ENCODE assay signal across 1 cellular context in the genomic region with DNA sequence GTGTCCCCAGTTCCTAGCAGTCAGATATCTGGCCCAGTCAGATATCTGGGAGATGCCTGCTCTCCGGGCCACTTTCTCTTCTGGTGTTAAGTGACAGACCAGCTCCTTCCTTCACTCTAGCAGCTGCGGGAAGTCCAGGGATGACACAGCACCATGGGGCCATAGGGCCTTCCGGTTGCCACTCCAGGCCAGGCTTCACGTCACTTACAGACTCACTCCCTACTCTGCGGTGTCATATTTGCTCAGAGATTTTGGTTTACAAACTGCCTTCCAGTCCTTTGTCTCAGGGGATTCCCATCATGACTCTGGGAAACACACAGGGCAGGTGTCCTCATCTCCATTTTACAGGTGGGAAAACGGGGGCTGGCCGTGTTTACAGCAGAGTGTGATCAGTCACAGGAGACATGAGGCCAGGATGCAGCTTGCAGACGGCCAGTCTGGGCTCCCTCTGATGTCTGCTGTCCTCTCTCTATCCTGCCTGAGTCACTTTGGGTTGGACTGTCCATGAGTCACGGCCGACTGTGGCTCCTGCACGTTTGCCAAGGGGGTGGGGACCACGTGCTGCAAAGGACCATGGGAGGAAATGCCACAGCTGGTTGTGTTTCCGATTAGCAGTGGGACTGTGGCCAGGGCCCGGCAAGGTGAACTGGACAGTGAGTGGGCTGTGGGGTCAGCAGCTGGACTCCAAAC.
A peak's percentile ranks its signal among the peaks of the same experiment; 100 is the strongest.
TF ChIP-seq lines count a peak whose summit lies in the region.

No MANE protein-coding gene starts in this region.

TF ChIP-seq in K562, 482 proteins besides CTCF, POLR2A, EP300 and RAD21 (continued from another document and continues in another):
- TF ChIP-seq, protein P1, sequence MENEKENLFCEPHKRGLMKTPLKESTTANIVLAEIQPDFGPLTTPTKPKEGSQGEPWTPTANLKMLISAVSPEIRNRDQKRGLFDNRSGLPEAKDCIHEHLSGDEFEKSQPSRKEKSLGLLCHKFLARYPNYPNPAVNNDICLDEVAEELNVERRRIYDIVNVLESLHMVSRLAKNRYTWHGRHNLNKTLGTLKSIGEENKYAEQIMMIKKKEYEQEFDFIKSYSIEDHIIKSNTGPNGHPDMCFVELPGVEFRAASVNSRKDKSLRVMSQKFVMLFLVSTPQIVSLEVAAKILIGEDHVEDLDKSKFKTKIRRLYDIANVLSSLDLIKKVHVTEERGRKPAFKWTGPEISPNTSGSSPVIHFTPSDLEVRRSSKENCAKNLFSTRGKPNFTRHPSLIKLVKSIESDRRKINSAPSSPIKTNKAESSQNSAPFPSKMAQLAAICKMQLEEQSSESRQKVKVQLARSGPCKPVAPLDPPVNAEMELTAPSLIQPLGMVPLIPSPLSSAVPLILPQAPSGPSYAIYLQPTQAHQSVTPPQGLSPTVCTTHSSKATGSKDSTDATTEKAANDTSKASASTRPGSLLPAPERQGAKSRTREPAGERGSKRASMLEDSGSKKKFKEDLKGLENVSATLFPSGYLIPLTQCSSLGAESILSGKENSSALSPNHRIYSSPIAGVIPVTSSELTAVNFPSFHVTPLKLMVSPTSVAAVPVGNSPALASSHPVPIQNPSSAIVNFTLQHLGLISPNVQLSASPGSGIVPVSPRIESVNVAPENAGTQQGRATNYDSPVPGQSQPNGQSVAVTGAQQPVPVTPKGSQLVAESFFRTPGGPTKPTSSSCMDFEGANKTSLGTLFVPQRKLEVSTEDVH (IDR thresholded peaks at IDR 0.05; ENCODE audit: low read depth, partially characterized antibody): no peak
- TF ChIP-seq ZNF263 (CRISPR knock-in tag; IDR thresholded peaks at IDR 0.05; ENCODE audit: borderline replicate concordance) (no peak), ZNF174 (CRISPR knock-in tag; IDR thresholded peaks at IDR 0.05) (no peak), YY1 (IDR thresholded peaks at IDR 0.05; ENCODE audit: borderline replicate concordance in 1 of 3, control insufficient read depth in 1 of 3, extremely low read depth in 1 of 3, insufficient read depth in 3 of 3, insufficient read length in 1 of 3, insufficient replicate concordance in 2 of 3, low read depth in 1 of 3, low read length in 2 of 3) (peak in 1 of 3 experiments; percentile 4), TAL1 (IDR thresholded peaks at IDR 0.05) (peak; percentile 47), RUNX1 (IDR thresholded peaks at IDR 0.05; ENCODE audit: low read depth) (no peak), DPF2 (IDR thresholded peaks at IDR 0.05) (peak; percentile 84), RBFOX2 (IDR thresholded peaks at IDR 0.05; ENCODE audit: low read depth, low read length) (peak; percentile 69), CBFA2T2 (conservative IDR thresholded peaks at IDR 0.05) (peak; percentile 57; the same call in 1 of the 2 replicates), SMARCA4 (IDR thresholded peaks at IDR 0.05) (peak; percentile 75; the same call in 1 of the 2 replicates), KDM1A (IDR thresholded peaks at IDR 0.05) (peak; percentile 25 to 41; a peak in 2 of 4 replicates), EZH2 (IDR thresholded peaks at IDR 0.05; ENCODE audit: borderline replicate concordance, low read depth, low read length) (no peak), ERF (CRISPR knock-in tag; IDR thresholded peaks at IDR 0.05) (0 out of 2 replicates have a peak, but pooled peaks have one; percentile 26), MTA3 (IDR thresholded peaks at IDR 0.05; ENCODE audit: borderline replicate concordance) (peak; percentile 17; the same call in 1 of the 2 replicates), ZNF766 (CRISPR knock-in tag; conservative IDR thresholded peaks at IDR 0.05) (peak; percentile 45; the same call in 1 of the 2 replicates), KDM5B (IDR thresholded peaks at IDR 0.05; ENCODE audit: insufficient replicate concordance, low read depth, low read length) (peak; percentile 75), SMC3 (conservative IDR thresholded peaks at IDR 0.05; ENCODE audit: insufficient read depth, low read depth, low read length) (no peak), GABPA (tag; conservative IDR thresholded peaks at IDR 0.05; ENCODE audit: low read depth) (peak; percentile 86), RFX7 (CRISPR knock-in tag; IDR thresholded peaks at IDR 0.05) (no peak), GTF2A2 (tag; IDR thresholded peaks at IDR 0.05) (no peak), MAZ (CRISPR knock-in tag; conservative IDR thresholded peaks at IDR 0.05 in 1 of 2, IDR thresholded peaks at IDR 0.05 in 1 of 2) (0 out of 4 replicates have a peak, but pooled peaks of 1 of the 2 experiments have one; percentile 15), EHMT2 (IDR thresholded peaks at IDR 0.05) (no peak), KLF16 (IDR thresholded peaks at IDR 0.05) (no peak), JUND (IDR thresholded peaks at IDR 0.05; ENCODE audit: borderline replicate concordance, low read depth, low read length) (peak; percentile 91), JUND (tag; IDR thresholded peaks at IDR 0.05; ENCODE audit: borderline replicate concordance, low read depth, low read length) (peak; percentile 90; the same call in 2 of the 3 replicates), PYGO2 (tag; IDR thresholded peaks at IDR 0.05) (no peak), HMGN3 (IDR thresholded peaks at IDR 0.05; ENCODE audit: borderline replicate concordance, extremely low read depth, insufficient read length, low read depth, low read length) (no peak), SRSF1 (IDR thresholded peaks at IDR 0.05; ENCODE audit: low read depth, low read length) (no peak), TRIM24 (IDR thresholded peaks at IDR 0.05) (peak; percentile 26 to 42; a peak in 2 of 4 replicates), SAP30 (IDR thresholded peaks at IDR 0.05; ENCODE audit: borderline replicate concordance, insufficient read depth, low read depth, low read length, poor library complexity, severe bottlenecking) (peak; percentile 36), SAFB (IDR thresholded peaks at IDR 0.05; ENCODE audit: borderline replicate concordance, low read depth, low read length) (no peak), TAF1 (IDR thresholded peaks at IDR 0.05; ENCODE audit: control insufficient read depth, extremely low read depth, insufficient read depth, low read length, severe bottlenecking) (peak; percentile 34), SOX6 (IDR thresholded peaks at IDR 0.05) (peak; percentile 25; the same call in 1 of the 2 replicates), GABPB1 (CRISPR knock-in tag; IDR thresholded peaks at IDR 0.05) (peak; percentile 85), TBL1XR1 (IDR thresholded peaks at IDR 0.05; ENCODE audit: low read length in 2 of 2) (0 out of 4 replicates have a peak, but pooled peaks of 1 of the 2 experiments have one; percentile 27), RBM39 (optimal IDR thresholded peaks at IDR 0.05; ENCODE audit: low read depth, low read length) (no peak)
- TF ChIP-seq, protein P2, sequence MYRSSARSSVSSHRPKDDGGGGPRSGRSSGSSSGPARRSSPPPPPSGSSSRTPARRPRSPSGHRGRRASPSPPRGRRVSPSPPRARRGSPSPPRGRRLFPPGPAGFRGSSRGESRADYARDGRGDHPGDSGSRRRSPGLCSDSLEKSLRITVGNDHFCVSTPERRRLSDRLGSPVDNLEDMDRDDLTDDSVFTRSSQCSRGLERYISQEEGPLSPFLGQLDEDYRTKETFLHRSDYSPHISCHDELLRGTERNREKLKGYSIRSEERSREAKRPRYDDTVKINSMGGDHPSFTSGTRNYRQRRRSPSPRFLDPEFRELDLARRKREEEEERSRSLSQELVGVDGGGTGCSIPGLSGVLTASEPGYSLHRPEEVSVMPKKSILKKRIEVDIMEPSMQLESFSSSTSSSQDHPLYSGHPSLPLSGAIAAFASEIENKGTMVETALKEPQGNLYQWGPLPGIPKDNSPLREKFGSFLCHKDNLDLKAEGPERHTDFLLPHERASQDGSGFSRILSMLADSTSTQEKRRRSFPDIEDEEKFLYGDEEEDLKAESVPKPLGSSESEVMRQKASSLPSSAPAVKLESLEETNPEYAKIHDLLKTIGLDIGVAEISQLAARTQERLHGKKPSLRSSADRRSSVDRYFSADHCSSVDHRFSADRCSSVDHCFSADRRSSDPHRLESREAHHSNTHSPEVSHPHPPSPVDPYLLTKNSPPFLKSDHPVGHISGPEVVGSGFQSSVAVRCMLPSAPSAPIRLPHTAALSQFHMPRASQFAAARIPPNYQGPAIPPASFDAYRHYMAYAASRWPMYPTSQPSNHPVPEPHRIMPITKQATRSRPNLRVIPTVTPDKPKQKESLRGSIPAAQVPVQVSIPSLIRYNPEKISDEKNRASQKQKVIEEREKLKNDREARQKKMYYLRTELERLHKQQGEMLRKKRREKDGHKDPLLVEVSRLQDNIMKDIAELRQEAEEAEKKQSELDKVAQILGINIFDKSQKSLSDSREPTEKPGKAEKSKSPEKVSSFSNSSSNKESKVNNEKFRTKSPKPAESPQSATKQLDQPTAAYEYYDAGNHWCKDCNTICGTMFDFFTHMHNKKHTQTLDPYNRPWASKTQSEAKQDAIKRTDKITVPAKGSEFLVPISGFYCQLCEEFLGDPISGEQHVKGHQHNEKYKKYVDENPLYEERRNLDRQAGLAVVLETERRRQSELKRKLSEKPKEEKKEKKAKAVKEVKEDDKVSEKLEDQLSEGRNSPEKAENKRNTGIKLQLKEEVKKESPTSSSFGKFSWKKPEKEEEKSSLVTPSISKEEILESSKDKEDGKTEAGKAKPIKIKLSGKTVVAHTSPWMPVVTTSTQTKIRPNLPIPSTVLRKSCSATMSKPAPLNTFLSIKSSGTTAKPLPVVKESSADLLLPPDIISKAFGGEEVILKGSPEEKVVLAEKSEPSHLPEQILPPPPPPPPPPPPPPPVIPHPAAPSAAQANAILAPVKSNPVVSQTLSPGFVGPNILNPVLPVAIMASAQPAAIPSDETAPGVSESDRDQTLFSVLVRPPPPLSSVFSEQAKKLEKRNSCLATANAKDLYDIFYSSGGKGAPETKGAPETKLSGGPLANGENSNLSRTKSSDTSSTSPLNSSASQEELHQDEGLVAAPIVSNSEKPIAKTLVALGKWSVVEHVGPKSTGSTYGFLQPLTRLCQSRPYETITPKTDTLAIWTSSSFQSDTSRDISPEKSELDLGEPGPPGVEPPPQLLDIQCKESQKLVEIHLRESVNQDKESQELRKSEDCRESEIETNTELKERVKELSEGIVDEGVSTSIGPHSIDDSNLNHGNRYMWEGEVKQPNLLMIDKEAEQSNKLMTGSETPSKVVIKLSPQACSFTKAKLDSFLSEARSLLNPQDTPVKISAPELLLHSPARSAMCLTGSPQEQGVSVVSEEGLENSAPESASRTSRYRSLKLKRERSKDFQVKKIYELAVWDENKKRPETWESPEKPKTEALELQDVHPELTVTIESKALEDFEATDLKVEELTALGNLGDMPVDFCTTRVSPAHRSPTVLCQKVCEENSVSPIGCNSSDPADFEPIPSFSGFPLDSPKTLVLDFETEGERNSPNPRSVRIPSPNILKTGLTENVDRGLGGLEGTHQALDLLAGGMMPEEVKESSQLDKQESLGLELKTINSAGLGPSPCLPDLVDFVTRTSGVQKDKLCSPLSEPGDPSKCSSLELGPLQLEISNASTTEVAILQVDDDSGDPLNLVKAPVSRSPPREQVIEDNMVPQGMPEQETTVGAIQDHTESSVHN (IDR thresholded peaks at IDR 0.05; ENCODE audit: borderline replicate concordance in 1 of 2, low read depth in 1 of 2): peak in 1 of 2 experiments; percentile 81; a peak in 2 of 4 replicates
- TF ChIP-seq, protein P3, sequence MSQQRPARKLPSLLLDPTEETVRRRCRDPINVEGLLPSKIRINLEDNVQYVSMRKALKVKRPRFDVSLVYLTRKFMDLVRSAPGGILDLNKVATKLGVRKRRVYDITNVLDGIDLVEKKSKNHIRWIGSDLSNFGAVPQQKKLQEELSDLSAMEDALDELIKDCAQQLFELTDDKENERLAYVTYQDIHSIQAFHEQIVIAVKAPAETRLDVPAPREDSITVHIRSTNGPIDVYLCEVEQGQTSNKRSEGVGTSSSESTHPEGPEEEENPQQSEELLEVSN (IDR thresholded peaks at IDR 0.05; ENCODE audit: borderline replicate concordance in 1 of 2, extremely low read depth in 1 of 2, insufficient read depth in 1 of 2, insufficient read length in 1 of 2, low read depth in 1 of 2, low read length in 1 of 2, poor library complexity in 1 of 2, severe bottlenecking in 1 of 2): peak in 1 of 2 experiments; percentile 33
- TF ChIP-seq, protein P4, sequence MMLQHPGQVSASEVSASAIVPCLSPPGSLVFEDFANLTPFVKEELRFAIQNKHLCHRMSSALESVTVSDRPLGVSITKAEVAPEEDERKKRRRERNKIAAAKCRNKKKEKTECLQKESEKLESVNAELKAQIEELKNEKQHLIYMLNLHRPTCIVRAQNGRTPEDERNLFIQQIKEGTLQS (IDR thresholded peaks at IDR 0.05): peak; percentile 84
- TF ChIP-seq, protein P4 (CRISPR knock-in tag; conservative IDR thresholded peaks at IDR 0.05): peak; percentile 46; the same call in 1 of the 2 replicates
- TF ChIP-seq, protein P5, sequence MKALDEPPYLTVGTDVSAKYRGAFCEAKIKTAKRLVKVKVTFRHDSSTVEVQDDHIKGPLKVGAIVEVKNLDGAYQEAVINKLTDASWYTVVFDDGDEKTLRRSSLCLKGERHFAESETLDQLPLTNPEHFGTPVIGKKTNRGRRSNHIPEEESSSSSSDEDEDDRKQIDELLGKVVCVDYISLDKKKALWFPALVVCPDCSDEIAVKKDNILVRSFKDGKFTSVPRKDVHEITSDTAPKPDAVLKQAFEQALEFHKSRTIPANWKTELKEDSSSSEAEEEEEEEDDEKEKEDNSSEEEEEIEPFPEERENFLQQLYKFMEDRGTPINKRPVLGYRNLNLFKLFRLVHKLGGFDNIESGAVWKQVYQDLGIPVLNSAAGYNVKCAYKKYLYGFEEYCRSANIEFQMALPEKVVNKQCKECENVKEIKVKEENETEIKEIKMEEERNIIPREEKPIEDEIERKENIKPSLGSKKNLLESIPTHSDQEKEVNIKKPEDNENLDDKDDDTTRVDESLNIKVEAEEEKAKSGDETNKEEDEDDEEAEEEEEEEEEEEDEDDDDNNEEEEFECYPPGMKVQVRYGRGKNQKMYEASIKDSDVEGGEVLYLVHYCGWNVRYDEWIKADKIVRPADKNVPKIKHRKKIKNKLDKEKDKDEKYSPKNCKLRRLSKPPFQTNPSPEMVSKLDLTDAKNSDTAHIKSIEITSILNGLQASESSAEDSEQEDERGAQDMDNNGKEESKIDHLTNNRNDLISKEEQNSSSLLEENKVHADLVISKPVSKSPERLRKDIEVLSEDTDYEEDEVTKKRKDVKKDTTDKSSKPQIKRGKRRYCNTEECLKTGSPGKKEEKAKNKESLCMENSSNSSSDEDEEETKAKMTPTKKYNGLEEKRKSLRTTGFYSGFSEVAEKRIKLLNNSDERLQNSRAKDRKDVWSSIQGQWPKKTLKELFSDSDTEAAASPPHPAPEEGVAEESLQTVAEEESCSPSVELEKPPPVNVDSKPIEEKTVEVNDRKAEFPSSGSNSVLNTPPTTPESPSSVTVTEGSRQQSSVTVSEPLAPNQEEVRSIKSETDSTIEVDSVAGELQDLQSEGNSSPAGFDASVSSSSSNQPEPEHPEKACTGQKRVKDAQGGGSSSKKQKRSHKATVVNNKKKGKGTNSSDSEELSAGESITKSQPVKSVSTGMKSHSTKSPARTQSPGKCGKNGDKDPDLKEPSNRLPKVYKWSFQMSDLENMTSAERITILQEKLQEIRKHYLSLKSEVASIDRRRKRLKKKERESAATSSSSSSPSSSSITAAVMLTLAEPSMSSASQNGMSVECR (CRISPR knock-in tag; IDR thresholded peaks at IDR 0.05): peak; percentile 58; the same call in 1 of the 2 replicates
- TF ChIP-seq, protein P6, sequence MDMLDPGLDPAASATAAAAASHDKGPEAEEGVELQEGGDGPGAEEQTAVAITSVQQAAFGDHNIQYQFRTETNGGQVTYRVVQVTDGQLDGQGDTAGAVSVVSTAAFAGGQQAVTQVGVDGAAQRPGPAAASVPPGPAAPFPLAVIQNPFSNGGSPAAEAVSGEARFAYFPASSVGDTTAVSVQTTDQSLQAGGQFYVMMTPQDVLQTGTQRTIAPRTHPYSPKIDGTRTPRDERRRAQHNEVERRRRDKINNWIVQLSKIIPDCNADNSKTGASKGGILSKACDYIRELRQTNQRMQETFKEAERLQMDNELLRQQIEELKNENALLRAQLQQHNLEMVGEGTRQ (CRISPR knock-in tag; IDR thresholded peaks at IDR 0.05): peak; percentile 77
